ENCODE assay signal across 1 cellular context in the genomic region with DNA sequence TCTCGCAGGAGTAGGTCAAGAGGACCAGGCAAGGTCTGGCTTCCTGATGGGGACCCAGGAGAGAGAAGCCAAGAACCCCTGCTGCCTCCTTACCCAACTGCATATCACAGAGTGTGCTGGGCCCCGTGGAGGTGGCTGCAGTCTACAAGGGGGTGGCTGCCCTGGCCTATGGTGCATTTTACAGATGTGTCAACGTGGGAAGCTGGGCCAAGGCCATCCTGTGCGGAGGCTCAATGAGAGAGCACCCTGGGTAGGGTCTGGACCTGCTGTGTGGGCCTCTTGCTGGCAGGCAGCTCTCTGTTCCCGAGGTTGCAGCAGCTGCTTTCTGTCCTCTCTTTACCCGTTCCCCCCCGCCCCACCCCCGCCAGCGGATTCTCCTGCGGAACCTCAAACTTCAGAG.
TF ChIP-seq lines count a peak whose summit lies in the region.

No MANE protein-coding gene starts in this region.

TF ChIP-seq in GM23338, 12 proteins besides CTCF, POLR2A, EP300 and RAD21 (continued from another document):
- TF ChIP-seq, protein P1, sequence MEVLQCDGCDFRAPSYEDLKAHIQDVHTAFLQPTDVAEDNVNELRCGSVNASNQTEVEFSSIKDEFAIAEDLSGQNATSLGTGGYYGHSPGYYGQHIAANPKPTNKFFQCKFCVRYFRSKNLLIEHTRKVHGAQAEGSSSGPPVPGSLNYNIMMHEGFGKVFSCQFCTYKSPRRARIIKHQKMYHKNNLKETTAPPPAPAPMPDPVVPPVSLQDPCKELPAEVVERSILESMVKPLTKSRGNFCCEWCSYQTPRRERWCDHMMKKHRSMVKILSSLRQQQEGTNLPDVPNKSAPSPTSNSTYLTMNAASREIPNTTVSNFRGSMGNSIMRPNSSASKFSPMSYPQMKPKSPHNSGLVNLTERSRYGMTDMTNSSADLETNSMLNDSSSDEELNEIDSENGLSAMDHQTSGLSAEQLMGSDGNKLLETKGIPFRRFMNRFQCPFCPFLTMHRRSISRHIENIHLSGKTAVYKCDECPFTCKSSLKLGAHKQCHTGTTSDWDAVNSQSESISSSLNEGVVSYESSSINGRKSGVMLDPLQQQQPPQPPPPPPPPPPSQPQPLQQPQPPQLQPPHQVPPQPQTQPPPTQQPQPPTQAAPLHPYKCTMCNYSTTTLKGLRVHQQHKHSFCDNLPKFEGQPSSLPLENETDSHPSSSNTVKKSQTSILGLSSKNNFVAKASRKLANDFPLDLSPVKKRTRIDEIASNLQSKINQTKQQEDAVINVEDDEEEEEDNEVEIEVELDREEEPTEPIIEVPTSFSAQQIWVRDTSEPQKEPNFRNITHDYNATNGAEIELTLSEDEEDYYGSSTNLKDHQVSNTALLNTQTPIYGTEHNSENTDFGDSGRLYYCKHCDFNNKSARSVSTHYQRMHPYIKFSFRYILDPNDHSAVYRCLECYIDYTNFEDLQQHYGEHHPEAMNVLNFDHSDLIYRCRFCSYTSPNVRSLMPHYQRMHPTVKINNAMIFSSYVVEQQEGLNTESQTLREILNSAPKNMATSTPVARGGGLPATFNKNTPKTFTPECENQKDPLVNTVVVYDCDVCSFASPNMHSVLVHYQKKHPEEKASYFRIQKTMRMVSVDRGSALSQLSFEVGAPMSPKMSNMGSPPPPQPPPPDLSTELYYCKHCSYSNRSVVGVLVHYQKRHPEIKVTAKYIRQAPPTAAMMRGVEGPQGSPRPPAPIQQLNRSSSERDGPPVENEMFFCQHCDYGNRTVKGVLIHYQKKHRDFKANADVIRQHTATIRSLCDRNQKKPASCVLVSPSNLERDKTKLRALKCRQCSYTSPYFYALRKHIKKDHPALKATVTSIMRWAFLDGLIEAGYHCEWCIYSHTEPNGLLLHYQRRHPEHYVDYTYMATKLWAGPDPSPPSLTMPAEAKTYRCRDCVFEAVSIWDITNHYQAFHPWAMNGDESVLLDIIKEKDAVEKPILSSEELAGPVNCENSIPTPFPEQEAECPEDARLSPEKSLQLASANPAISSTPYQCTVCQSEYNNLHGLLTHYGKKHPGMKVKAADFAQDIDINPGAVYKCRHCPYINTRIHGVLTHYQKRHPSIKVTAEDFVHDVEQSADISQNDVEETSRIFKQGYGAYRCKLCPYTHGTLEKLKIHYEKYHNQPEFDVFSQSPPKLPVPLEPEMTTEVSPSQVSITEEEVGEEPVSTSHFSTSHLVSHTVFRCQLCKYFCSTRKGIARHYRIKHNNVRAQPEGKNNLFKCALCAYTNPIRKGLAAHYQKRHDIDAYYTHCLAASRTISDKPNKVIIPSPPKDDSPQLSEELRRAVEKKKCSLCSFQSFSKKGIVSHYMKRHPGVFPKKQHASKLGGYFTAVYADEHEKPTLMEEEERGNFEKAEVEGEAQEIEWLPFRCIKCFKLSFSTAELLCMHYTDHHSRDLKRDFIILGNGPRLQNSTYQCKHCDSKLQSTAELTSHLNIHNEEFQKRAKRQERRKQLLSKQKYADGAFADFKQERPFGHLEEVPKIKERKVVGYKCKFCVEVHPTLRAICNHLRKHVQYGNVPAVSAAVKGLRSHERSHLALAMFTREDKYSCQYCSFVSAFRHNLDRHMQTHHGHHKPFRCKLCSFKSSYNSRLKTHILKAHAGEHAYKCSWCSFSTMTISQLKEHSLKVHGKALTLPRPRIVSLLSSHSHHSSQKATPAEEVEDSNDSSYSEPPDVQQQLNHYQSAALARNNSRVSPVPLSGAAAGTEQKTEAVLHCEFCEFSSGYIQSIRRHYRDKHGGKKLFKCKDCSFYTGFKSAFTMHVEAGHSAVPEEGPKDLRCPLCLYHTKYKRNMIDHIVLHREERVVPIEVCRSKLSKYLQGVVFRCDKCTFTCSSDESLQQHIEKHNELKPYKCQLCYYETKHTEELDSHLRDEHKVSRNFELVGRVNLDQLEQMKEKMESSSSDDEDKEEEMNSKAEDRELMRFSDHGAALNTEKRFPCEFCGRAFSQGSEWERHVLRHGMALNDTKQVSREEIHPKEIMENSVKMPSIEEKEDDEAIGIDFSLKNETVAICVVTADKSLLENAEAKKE (CRISPR knock-in tag; IDR thresholded peaks at IDR 0.05) = no peak
